7 cellular contexts compared by ENCODE assay signal in genomic region chrX:107685586-107685985, GRCh38. TPM values are rescaled to one million over a fixed set of nuclear protein-coding genes. Genes with fewer than 3 reads are reported as not detected.
DNase-seq lines count a peak whose midpoint lies in the region; TF ChIP-seq lines count a peak whose summit lies in the region.
"Not testable (repeated sequence)": the region's sequence is repeated elsewhere in the genome, so short reads cannot be mapped to it uniquely, and the experiment has no call there.

No MANE protein-coding gene starts in this region.

- H3K4me2 ChIP-seq in BLaER1 treated with 17β-estradiol and CSF1 and Interleukin-3, amounts not matched to agents 10 nM and 100 nM: peak overlapping the region; percentile 39 to 76 (median 62); a peak in 18 of 22 replicates
- peak overlapping the region; percentile 82 for H3K4me2 ChIP-seq in Loucy (ENCODE audit: low read depth, low read length, poor library complexity, severe bottlenecking)
- not testable (repeated sequence) for H3K4me2 ChIP-seq in mesenchymal stem cell (ENCODE audit: low read length, poor library complexity, severe bottlenecking)

- H2BK12ac ChIP-seq in mesenchymal stem cell (ENCODE audit: low read length in 2 of 2): not testable (repeated sequence)

- not testable (repeated sequence) for H3F3A ChIP-seq in Loucy (ENCODE audit: low read depth)

- H2AK5ac ChIP-seq in mesenchymal stem cell (ENCODE audit: low read length, severe bottlenecking): peak overlapping the region; percentile 70

- peaks cover 29 to 57% (median 49%) of the 10 kb centered on the region in 10 experiments for H3K4me1 ChIP-seq in BLaER1 treated with 17β-estradiol and CSF1 and Interleukin-3, amounts not matched to agents 10 nM and 100 nM
- H3K4me1 ChIP-seq in Loucy (ENCODE audit: insufficient read depth, low read length, poor library complexity, severe bottlenecking): peaks cover 59% of the 10 kb centered on the region
- H3K4me1 ChIP-seq in adrenal gland (replicated peaks in 1 of 2): peaks cover 10 to 30% of the 10 kb centered on the region in 2 donors
- H3K4me1 ChIP-seq in left ventricle myocardium inferior: peaks cover 36% of the 10 kb centered on the region
- H3K4me1 ChIP-seq in mesenchymal stem cell (ENCODE audit: control insufficient read depth, insufficient read depth, low read depth, low read length): peaks cover 19% of the 10 kb centered on the region
- H3K4me1 ChIP-seq in testis: not testable (repeated sequence)

- not testable (repeated sequence) for H4K8ac ChIP-seq in mesenchymal stem cell (ENCODE audit: low read length)

- H3K4me3 Mint-ChIP-seq in dendritic cell treated with granulocyte-macrophage colony-stimulating factor and Interleukin-4, amounts not matched to agents 40 ng/mL and 50 ng/mL, for 4 days: not testable (repeated sequence)

- H2AFZ ChIP-seq in Loucy (ENCODE audit: low read length); mesenchymal stem cell (ENCODE audit: low read depth, low read length): not testable (repeated sequence)

- not testable (repeated sequence) for H3K23ac ChIP-seq in mesenchymal stem cell (ENCODE audit: low read length in 2 of 2)

- not testable (repeated sequence) for H3K36me3 Mint-ChIP-seq in dendritic cell treated with granulocyte-macrophage colony-stimulating factor and Interleukin-4, amounts not matched to agents 40 ng/mL and 50 ng/mL, for 4 days (ENCODE audit: low read depth)

- intact Hi-C loops in adrenal gland (cut with DNase I); dendritic cell treated with granulocyte-macrophage colony-stimulating factor and Interleukin-4, amounts not matched to agents 40 ng/mL and 50 ng/mL, for 4 days (cut with micrococcal nuclease); left ventricle myocardium inferior (cut with micrococcal nuclease); testis (cut with DNase I; ENCODE audit: low total_unique reads): not testable (repeated sequence)

- not testable (repeated sequence) for H2BK5ac ChIP-seq in mesenchymal stem cell (ENCODE audit: low read depth, low read length, poor library complexity, severe bottlenecking)

- peak overlapping the region in 2 of 11 experiments; percentile 9 to 17; a peak in 2 of 22 replicates for H3K9ac ChIP-seq in BLaER1 treated with 17β-estradiol and CSF1 and Interleukin-3, amounts not matched to agents 10 nM and 100 nM
- H3K9ac ChIP-seq in Loucy (ENCODE audit: low read depth, low read length, poor library complexity, severe bottlenecking): peak overlapping the region; percentile 80
- not testable (repeated sequence) for H3K9ac ChIP-seq in mesenchymal stem cell (ENCODE audit: low read length)

- not testable (repeated sequence) for H3K79me1 ChIP-seq in mesenchymal stem cell (replicated peaks; ENCODE audit: low read length, poor library complexity, severe bottlenecking)

- not testable (repeated sequence) for TF ChIP-seq POLR2A in adrenal gland (IDR thresholded peaks at IDR 0.05); testis (IDR thresholded peaks at IDR 0.05)

- peak overlapping the region; percentile 63 for H3K27ac Mint-ChIP-seq in dendritic cell treated with granulocyte-macrophage colony-stimulating factor and Interleukin-4, amounts not matched to agents 40 ng/mL and 50 ng/mL, for 4 days

- not testable (repeated sequence) for H3K4me3 ChIP-seq in BLaER1 treated with 17β-estradiol and CSF1 and Interleukin-3, amounts not matched to agents 10 nM and 100 nM; adrenal gland; left ventricle myocardium inferior; mesenchymal stem cell (ENCODE audit: insufficient read depth in 1 of 2, low read depth in 1 of 2, low read length in 2 of 2); testis
- peak overlapping the region; percentile 65 for H3K4me3 ChIP-seq in Loucy (ENCODE audit: low read length, poor library complexity, severe bottlenecking)

- peak overlapping the region in 4 of 11 experiments; percentile 43 to 60 (median 52); a peak in 8 of 22 replicates for H3K27ac ChIP-seq in BLaER1 treated with 17β-estradiol and CSF1 and Interleukin-3, amounts not matched to agents 10 nM and 100 nM
- H3K27ac ChIP-seq in adrenal gland (peak overlapping the region in 3 of 5 donors; percentile 11 to 80 (median 40)), left ventricle myocardium inferior (replicated peaks) (peak overlapping the region; percentile 72), mesenchymal stem cell (ENCODE audit: low read length, poor library complexity, severe bottlenecking) (peak overlapping the region; percentile 97), testis (peak overlapping the region; percentile 31 to 68)

- not testable (repeated sequence) for H3K9me3 Mint-ChIP-seq in dendritic cell treated with granulocyte-macrophage colony-stimulating factor and Interleukin-4, amounts not matched to agents 40 ng/mL and 50 ng/mL, for 4 days

- DNase-seq in adrenal gland, left ventricle myocardium inferior, mesenchymal stem cell, testis: not testable (repeated sequence)

- H2BK15ac ChIP-seq in mesenchymal stem cell (ENCODE audit: low read depth, poor library complexity, severe bottlenecking): not testable (repeated sequence)

- H3K79me2 ChIP-seq in Loucy (ENCODE audit: insufficient read depth, low read length): peaks cover 67% of the 10 kb centered on the region

- H3K4me1 Mint-ChIP-seq in dendritic cell treated with granulocyte-macrophage colony-stimulating factor and Interleukin-4, amounts not matched to agents 40 ng/mL and 50 ng/mL, for 4 days (ENCODE audit: low read depth): peaks cover 66% of the 10 kb centered on the region

- not testable (repeated sequence) for H4K91ac ChIP-seq in mesenchymal stem cell (ENCODE audit: low read length)

- TF ChIP-seq CTCF in Loucy (conservative IDR thresholded peaks at IDR 0.05; ENCODE audit: low read length); adrenal gland (IDR thresholded peaks at IDR 0.05); left ventricle myocardium inferior (IDR thresholded peaks at IDR 0.05; ENCODE audit: borderline replicate concordance); testis (IDR thresholded peaks at IDR 0.05): not testable (repeated sequence)

- peak overlapping the region in 1 of 2 experiments; percentile 21 for H3K18ac ChIP-seq in mesenchymal stem cell (ENCODE audit: low read depth in 1 of 2, low read length in 2 of 2)

- H3K14ac ChIP-seq in mesenchymal stem cell (ENCODE audit: low read length in 2 of 2): peak overlapping the region in 1 of 2 experiments; percentile 28

- not testable (repeated sequence) for H2BK120ac ChIP-seq in mesenchymal stem cell (ENCODE audit: low read depth, low read length)

- not testable (repeated sequence) for H4K20me1 ChIP-seq in BLaER1 treated with 17β-estradiol and CSF1 and Interleukin-3, amounts not matched to agents 10 nM and 100 nM; Loucy (ENCODE audit: insufficient read depth, low read length, poor library complexity, severe bottlenecking)

- not testable (repeated sequence) for H3K27me3 Mint-ChIP-seq in dendritic cell treated with granulocyte-macrophage colony-stimulating factor and Interleukin-4, amounts not matched to agents 40 ng/mL and 50 ng/mL, for 4 days

- H3K36me3 ChIP-seq in BLaER1 treated with 17β-estradiol and CSF1 and Interleukin-3, amounts not matched to agents 10 nM and 100 nM; Loucy (ENCODE audit: insufficient read depth, low read length); adrenal gland (replicated peaks in 1 of 2); left ventricle myocardium inferior; mesenchymal stem cell (ENCODE audit: control insufficient read depth in 1 of 2, insufficient read depth in 2 of 2, low read depth in 1 of 2, low read length in 2 of 2); testis (ENCODE audit: low read depth, missing control alignments): not testable (repeated sequence)

- H3K4ac ChIP-seq in mesenchymal stem cell (ENCODE audit: low read depth in 1 of 2, low read length in 2 of 2): not testable (repeated sequence)

- peaks cover 84 to 100% (median 100%) of the 10 kb centered on the region in 11 experiments for H3K27me3 ChIP-seq in BLaER1 treated with 17β-estradiol and CSF1 and Interleukin-3, amounts not matched to agents 10 nM and 100 nM
- not testable (repeated sequence) for H3K27me3 ChIP-seq in Loucy (ENCODE audit: insufficient read depth, low read length, poor library complexity, severe bottlenecking); adrenal gland; left ventricle myocardium inferior (ENCODE audit: low read depth); testis
- peaks cover 0 to 79% of the 10 kb centered on the region in 2 experiments for H3K27me3 ChIP-seq in mesenchymal stem cell (ENCODE audit: control insufficient read depth in 1 of 2, insufficient read depth in 1 of 2, low read length in 2 of 2)

- not testable (repeated sequence) for H3K9me2 ChIP-seq in Loucy (replicated peaks; ENCODE audit: low read depth, low read length)

- H3K9me3 ChIP-seq in BLaER1 treated with 17β-estradiol and CSF1 and Interleukin-3, amounts not matched to agents 10 nM and 100 nM (replicated peaks in 1 of 11); Loucy (ENCODE audit: insufficient read depth, low read depth, low read length); adrenal gland (replicated peaks in 1 of 3); left ventricle myocardium inferior (replicated peaks); mesenchymal stem cell (ENCODE audit: control insufficient read depth, low read length); testis: not testable (repeated sequence)

- 90 to 95% (median 92%) methylated on average over 4 to 9 of the region's 9 CpGs for WGBS in adrenal gland, 4 donors
- 100% methylated on average over 6 of the region's 9 CpGs for WGBS in mesenchymal stem cell
- 93 to 94% methylated on average over 9 of the region's 9 CpGs for WGBS in testis, 2 donors

RNA-seq across cellular contexts. Expression of gene PRPS1, which starts 57.3 kb away (rescaled TPM):
- total RNA-seq in adrenal gland (10 to 100 TPM in 7 of 8 donors, 1 to 10 TPM in 1; 9.9 to 55.1 (median 39.0) TPM), left ventricle myocardium inferior (22.1 TPM), testis (10 to 100 TPM; 38.7 to 39.3 TPM)
- polyA plus RNA-seq in adrenal gland (10 to 100 TPM in 1 of 3 donors, 1 to 10 TPM in 2; 8.9 to 78.3 (median 9.4) TPM), testis (ENCODE audit: insufficient read depth, low read depth, low replicate concordance) (32.7 TPM)
- 31.3 TPM for polyA plus RNA-seq in mesenchymal stem cell (2013, experiment 1 of 2)
- 32.9 TPM for polyA plus RNA-seq in mesenchymal stem cell (2013, experiment 2 of 2)
